Comparison of ENCODE assay signal across 8 cellular contexts in genomic region chr1:54757833-54758232, GRCh38. TPM values are rescaled to one million over a fixed set of nuclear protein-coding genes. Genes with fewer than 3 reads are reported as not detected.
"Had no signal": no experiment of that assay in that cellular context is flagged by ENCODE, and none has a peak within 500 bp of the region (broad histone marks: within the 10 kb centered on the region; RNA-seq: fewer than 3 reads in every experiment).

No MANE protein-coding gene starts in this region.

- H3K4me3 ChIP-seq: GM23338, K562 had no signal

- H2AFZ ChIP-seq: GM23338 had no signal

- ATAC-seq: GM23338, K562 had no signal

- H3K4me2 ChIP-seq: GM23338 had no signal

- FAIRE-seq: H1, H54, HTR-8/SVneo, K562 had no signal

- DNase-seq: H9, HCEC 1CT, IMR-90 had no signal

RNA-seq across cellular contexts. Expression of gene TTC22, which starts 43.3 kb away (rescaled TPM):
- total RNA-seq: IMR-90, K562 had no signal
- polyA plus RNA-seq: IMR-90 had no signal
